ENCODE assay signal across 24 cellular contexts in genomic region chr12:78534311-78534710, GRCh38.
DNase-seq lines count a peak whose midpoint lies in the region; ATAC-seq, FAIRE-seq and TF ChIP-seq lines count a peak whose summit lies in the region.
"Had no signal": no experiment of that assay in that cellular context is flagged by ENCODE, and none has a peak within 500 bp of the region (broad histone marks: within the 10 kb centered on the region; RNA-seq: fewer than 3 reads in every experiment).

No MANE protein-coding gene starts in this region.

- whole genome bisulfite sequencing in A549 (ENCODE audit: missing lambda C conversion rate): 3% methylated on average over 1 of the region's 1 CpG

- 0 out of 3 replicates have a peak overlapping the region, but pooled peaks have one; percentile 7 for H3K4me2 ChIP-seq in A549
- H3K4me2 ChIP-seq: BLaER1 treated with 17β-estradiol and CSF1 and Interleukin-3, amounts not matched to agents 10 nM and 100 nM had no signal

- ATAC-seq in A549 (no peak), HG03139 (IDR thresholded peaks at IDR 0.05; ENCODE audit: unreplicated experiment) (no peak), GM18511 (IDR thresholded peaks at IDR 0.05; ENCODE audit: unreplicated experiment) (no peak)

- no peak overlapping the region for H3K27ac ChIP-seq in A549
- H3K27ac ChIP-seq: 22Rv1; BLaER1 treated with 17β-estradiol and CSF1 and Interleukin-3, amounts not matched to agents 10 nM and 100 nM; GM23248 had no signal

- peaks cover 7% of the 10 kb centered on the region; the same call in 1 of the 3 replicates for H3K4me1 ChIP-seq in A549
- H3K4me1 ChIP-seq: BE2C had no signal

- TF ChIP-seq CTCF in A549 (IDR thresholded peaks at IDR 0.05): no peak

- CTCF ChIA-PET in A549 (lab: Yijun Ruan, JAX): no interaction called here

- POLR2A ChIA-PET in A549 (lab: Yijun Ruan, JAX): no interaction called here

- H3K4me3 ChIP-seq in A549: no peak overlapping the region
- H3K4me3 ChIP-seq: BLaER1 treated with 17β-estradiol and CSF1 and Interleukin-3, amounts not matched to agents 10 nM and 100 nM; GM23248 had no signal

- TF ChIP-seq POLR2A in A549 (IDR thresholded peaks at IDR 0.05; ENCODE audit: low read length): no peak

- FAIRE-seq in A549 (lab: Jason Lieb, UNC): no peak
- FAIRE-seq: A204.1, D721Med, GM12891, GM18507, H1 had no signal

- no peaks in the 10 kb centered on the region for H3K9me3 ChIP-seq in A549
- H3K9me3 ChIP-seq: BE2C; BLaER1 treated with 17β-estradiol and CSF1 and Interleukin-3, amounts not matched to agents 10 nM and 100 nM had no signal

- TF ChIP-seq RAD21 in A549 (conservative IDR thresholded peaks at IDR 0.05 in 1 of 2, IDR thresholded peaks at IDR 0.05 in 1 of 2): no peak

- DNase-seq in A549 (ENCODE audit: low read depth in 1 of 2, low spot score in 1 of 2) (no peak), M059J (ENCODE audit: low read depth) (peak; percentile 77), RPMI7951 (ENCODE audit: low read depth) (peak; percentile 14)
- no peak for DNase-seq in activated CD4-positive, CD25-positive, alpha-beta regulatory T cell (lab: John Stamatoyannopoulos, UW)
- DNase-seq: ACHN; AML-193; BE2C; CD4-positive, alpha-beta T cell; CD8-positive, alpha-beta memory T cell; DMS 273 treated with DMSO at 0.1 percent for 48 hours; DMS79; GF-D8; H7; HCEC 1CT had no signal

- TF ChIP-seq EP300 in A549 (IDR thresholded peaks at IDR 0.05): no peak

TF ChIP-seq in A549, 52 proteins besides CTCF, POLR2A, EP300 and RAD21:
- TF ChIP-seq REST (IDR thresholded peaks at IDR 0.05) (no peak), ESRRA (IDR thresholded peaks at IDR 0.05; ENCODE audit: borderline replicate concordance, low read length) (no peak), EHMT2 (IDR thresholded peaks at IDR 0.05; ENCODE audit: low read depth) (no peak), RFX5 (IDR thresholded peaks at IDR 0.05) (no peak), HMGXB4 (CRISPR knock-in tag; IDR thresholded peaks at IDR 0.05; ENCODE audit: borderline replicate concordance) (no peak), ZNF302 (CRISPR knock-in tag; IDR thresholded peaks at IDR 0.05) (no peak)
TF ChIP-seq in A549: peak in this region for 0.

Comparison
In these comparisons a context has a peak if more than half of its experiments do, and no peak if none do; other contexts are left out.
1. DNase-seq: peak in M059J (single experiment) and RPMI7951 (single experiment); none in A549 (0 of 2) and activated CD4-positive, CD25-positive, alpha-beta regulatory T cell (0 of 4).